Comparison of ENCODE assay signal across 21 cellular contexts in the genomic region with DNA sequence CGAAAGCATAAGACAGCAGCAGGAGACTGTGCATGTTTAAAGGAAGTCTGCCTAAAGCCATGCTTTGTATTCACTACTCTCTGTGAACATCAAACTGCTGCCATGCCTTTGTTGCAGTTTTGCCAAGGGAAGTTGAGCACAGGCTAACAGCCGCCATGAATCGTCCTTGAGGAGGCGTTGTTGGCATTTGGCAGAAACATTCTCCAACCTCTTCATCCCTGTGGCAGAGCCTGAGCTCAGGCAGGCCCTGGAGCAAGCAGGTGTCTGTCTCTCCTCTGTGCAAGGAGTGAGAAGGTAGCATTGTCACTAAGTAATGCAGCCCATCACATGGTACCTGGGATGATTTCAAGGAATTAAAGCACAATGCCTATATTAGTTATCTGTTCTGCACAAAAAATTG.
"Had no signal": no experiment of that assay in that cellular context is flagged by ENCODE, and none has a peak within 500 bp of the region (broad histone marks: within the 10 kb centered on the region; RNA-seq: fewer than 3 reads in every experiment).

No MANE protein-coding gene starts in this region.

- H3K9ac ChIP-seq: SK-N-SH had no signal

- H3K9me3 ChIP-seq: MG63, SK-N-SH had no signal

- H3K27ac ChIP-seq: RWPE1 had no signal

- H3K27me3 ChIP-seq: MG63 had no signal

- H3K4me2 ChIP-seq: SK-N-SH had no signal

- H3K4me3 ChIP-seq: MG63 had no signal

- H3K36me3 ChIP-seq: MG63 had no signal

- DNase-seq: IMR-90, Karpas-422, KG1, MG63, NCI-H1092, NCI-H1105 treated with DMSO at 0.1 percent for 48 hours, NCI-H1417 treated with DMSO at 0.1 percent for 48 hours, NCI-H146, NCI-H1694 treated with DMSO at 0.1 percent for 48 hours, NCI-H1930, NCI-H2081, NCI-H2107, NCI-H226, NCI-H446, NCI-H510A, NCI-H524 treated with DMSO at 0.1 percent for 48 hours, NCI-H69, NCI-H774, SHP77, SK-N-SH had no signal
